Comparison of ENCODE assay signal across 8 cellular contexts in the genomic region with DNA sequence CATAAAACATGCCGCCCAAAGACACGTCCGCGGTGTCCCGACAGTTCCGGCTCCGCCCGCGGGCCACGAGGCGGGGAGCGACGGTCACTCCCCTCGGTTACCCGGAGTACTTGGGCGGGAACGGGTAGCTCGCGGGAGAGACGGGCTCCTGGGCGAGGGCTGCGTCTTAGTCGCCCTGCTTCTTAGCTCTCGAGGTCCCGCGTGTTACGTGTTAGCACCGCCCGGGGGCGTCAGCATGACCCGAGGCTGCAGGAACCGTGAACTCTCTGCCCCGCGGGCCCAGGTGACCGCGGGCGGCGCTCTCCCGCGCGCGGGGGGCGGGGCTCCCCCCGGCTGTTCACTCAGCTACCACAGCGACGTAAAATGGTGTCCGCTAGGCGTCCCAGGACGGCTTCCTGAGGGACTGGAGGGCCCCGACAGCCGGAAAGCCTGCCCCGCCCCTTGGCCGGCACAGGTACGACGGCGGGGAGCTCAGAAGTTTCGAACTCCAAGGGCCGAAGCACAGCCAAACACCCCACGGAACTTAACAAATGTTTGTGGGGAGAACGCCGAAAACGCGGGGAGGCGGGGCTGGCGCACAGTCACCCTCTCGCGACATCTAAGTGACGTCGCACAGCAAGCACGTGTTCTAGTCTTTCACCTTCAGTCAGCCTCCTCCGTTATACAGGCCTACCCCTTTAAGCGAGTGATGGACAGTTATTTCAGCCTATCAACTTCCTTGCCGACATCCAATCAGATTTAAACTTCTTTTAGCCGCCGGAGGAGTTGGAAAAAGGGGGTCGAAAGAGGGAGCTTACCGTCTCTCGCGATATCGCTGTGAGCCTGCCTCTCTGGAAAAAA. TPM values are rescaled to one million over a fixed set of nuclear protein-coding genes. Genes with fewer than 3 reads are reported as not detected.
DNase-seq lines count a peak whose midpoint lies in the region; ATAC-seq lines count a peak whose summit lies in the region.

No MANE protein-coding gene starts in this region.

- peak; percentile 100 for DNase-seq in AML-193 (lab: John Stamatoyannopoulos, UW)
- peak; percentile 72 for DNase-seq in GM19238 (ENCODE audit: insufficient read length, low spot score)
- peak; percentile 99 for DNase-seq in NCI-H460 (ENCODE audit: extremely low read depth, low read depth)
- DNase-seq in activated CD4-positive, alpha-beta T cell treated with anti-CD3 and anti-CD28 coated beads for 24 hours (ENCODE audit: low read depth in 2 of 2), result peak; percentile 88
- peak; percentile 96 for DNase-seq in left lobe of liver (ENCODE audit: low spot score)
- DNase-seq in stimulated activated CD4-positive, alpha-beta T cell treated with anti-CD3 and anti-CD28 coated beads, Interleukin-2, amount 100 ng/mL, for 4 hours (ENCODE audit: low read depth), result peak; percentile 94

- H3K27ac ChIP-seq in cingulate gyrus (ENCODE audit: low read depth, low read length), result peak overlapping the region; percentile 98

- peak; percentile 72 for ATAC-seq in HG03432 (IDR thresholded peaks at IDR 0.05; ENCODE audit: unreplicated experiment)
- ATAC-seq in left lobe of liver, result peak; percentile 75

RNA-seq across cellular contexts. Expression of a gene that starts 0.8 kb away (rescaled TPM):
- total RNA-seq in NCI-H460 (2014; rRNA removed; shearing (Covaris generic)), result 32.3 and 37.1 TPM in 2 replicates
- polyA plus RNA-seq in NCI-H460 (2014; cell fraction: nucleus; rRNA removed), result 12.7 and 22.3 TPM in 2 replicates
- total RNA-seq in left lobe of liver, result 9.6 TPM

RNA-seq across cellular contexts. Expression of a gene that starts 52.4 kb away (rescaled TPM):
- 412 and 417 TPM in 2 replicates for total RNA-seq in NCI-H460 (2014; rRNA removed; shearing (Covaris generic))
- polyA plus RNA-seq in NCI-H460 (2014; cell fraction: nucleus; rRNA removed), result 87.0 and 106 TPM in 2 replicates
- total RNA-seq in left lobe of liver, result 3.5 TPM

Comparison
In these comparisons a context has a peak if more than half of its experiments do, and no peak if none do; other contexts are left out.
1. Peak in every context shown above with its lines: DNase-seq, ATAC-seq and H3K27ac ChIP-seq.
2. RNA of a gene that starts 52.4 kb away (total RNA-seq): 412 to 417 TPM in NCI-H460; 3.5 TPM in left lobe of liver (single experiment); every median in the first group is over 10 times any median in the second.